1 cellular context compared by ENCODE assay signal in the genomic region with DNA sequence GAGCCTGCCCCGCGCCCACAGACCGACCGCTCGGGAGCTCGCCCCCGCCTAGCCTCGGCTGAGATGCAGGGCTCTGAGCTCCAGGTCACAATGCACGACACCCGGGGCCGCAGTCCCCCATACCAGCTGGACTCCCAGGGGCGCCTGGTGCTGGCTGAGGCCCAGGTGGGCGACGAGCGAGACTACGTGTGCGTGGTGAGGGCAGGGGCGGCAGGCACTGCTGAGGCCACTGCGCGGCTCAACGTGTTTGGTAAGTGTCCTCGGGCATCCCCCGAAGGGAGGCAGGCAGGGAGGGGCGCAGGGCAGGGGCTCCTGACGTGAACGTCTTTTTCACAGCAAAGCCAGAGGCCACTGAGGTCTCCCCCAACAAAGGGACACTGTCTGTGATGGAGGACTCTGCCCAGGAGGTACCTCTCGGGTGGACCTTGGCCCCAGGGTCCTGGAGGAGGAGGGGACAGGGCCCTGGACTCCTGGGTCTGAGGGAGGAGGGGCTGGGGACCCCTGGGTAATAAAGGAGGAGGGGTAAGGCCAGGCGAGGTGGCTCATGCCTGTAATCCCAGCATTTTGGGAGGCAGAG.
A peak's percentile ranks its signal among the peaks of the same experiment; 100 is the strongest.
TF ChIP-seq lines count a peak whose summit lies in the region.

No MANE protein-coding gene starts in this region.

TF ChIP-seq in HepG2, 621 proteins besides CTCF, POLR2A, EP300 and RAD21 (continued from another document and continues in another):
- TF ChIP-seq, protein P1, sequence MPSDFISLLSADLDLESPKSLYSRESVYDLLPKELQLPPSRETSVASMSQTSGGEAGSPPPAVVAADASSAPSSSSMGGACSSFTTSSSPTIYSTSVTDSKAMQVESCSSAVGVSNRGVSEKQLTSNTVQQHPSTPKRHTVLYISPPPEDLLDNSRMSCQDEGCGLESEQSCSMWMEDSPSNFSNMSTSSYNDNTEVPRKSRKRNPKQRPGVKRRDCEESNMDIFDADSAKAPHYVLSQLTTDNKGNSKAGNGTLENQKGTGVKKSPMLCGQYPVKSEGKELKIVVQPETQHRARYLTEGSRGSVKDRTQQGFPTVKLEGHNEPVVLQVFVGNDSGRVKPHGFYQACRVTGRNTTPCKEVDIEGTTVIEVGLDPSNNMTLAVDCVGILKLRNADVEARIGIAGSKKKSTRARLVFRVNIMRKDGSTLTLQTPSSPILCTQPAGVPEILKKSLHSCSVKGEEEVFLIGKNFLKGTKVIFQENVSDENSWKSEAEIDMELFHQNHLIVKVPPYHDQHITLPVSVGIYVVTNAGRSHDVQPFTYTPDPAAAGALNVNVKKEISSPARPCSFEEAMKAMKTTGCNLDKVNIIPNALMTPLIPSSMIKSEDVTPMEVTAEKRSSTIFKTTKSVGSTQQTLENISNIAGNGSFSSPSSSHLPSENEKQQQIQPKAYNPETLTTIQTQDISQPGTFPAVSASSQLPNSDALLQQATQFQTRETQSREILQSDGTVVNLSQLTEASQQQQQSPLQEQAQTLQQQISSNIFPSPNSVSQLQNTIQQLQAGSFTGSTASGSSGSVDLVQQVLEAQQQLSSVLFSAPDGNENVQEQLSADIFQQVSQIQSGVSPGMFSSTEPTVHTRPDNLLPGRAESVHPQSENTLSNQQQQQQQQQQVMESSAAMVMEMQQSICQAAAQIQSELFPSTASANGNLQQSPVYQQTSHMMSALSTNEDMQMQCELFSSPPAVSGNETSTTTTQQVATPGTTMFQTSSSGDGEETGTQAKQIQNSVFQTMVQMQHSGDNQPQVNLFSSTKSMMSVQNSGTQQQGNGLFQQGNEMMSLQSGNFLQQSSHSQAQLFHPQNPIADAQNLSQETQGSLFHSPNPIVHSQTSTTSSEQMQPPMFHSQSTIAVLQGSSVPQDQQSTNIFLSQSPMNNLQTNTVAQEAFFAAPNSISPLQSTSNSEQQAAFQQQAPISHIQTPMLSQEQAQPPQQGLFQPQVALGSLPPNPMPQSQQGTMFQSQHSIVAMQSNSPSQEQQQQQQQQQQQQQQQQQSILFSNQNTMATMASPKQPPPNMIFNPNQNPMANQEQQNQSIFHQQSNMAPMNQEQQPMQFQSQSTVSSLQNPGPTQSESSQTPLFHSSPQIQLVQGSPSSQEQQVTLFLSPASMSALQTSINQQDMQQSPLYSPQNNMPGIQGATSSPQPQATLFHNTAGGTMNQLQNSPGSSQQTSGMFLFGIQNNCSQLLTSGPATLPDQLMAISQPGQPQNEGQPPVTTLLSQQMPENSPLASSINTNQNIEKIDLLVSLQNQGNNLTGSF (CRISPR knock-in tag; IDR thresholded peaks at IDR 0.05): no peak
- TF ChIP-seq CHD4 (IDR thresholded peaks at IDR 0.05; ENCODE audit: borderline replicate concordance, low read length): no peak
- TF ChIP-seq SMARCE1 (IDR thresholded peaks at IDR 0.05; ENCODE audit: borderline replicate concordance): no peak
- TF ChIP-seq, protein P2, sequence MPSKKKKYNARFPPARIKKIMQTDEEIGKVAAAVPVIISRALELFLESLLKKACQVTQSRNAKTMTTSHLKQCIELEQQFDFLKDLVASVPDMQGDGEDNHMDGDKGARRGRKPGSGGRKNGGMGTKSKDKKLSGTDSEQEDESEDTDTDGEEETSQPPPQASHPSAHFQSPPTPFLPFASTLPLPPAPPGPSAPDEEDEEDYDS (CRISPR knock-in tag; IDR thresholded peaks at IDR 0.05): no peak
- TF ChIP-seq ZNF335 (CRISPR knock-in tag; IDR thresholded peaks at IDR 0.05): no peak
- TF ChIP-seq, protein P3, sequence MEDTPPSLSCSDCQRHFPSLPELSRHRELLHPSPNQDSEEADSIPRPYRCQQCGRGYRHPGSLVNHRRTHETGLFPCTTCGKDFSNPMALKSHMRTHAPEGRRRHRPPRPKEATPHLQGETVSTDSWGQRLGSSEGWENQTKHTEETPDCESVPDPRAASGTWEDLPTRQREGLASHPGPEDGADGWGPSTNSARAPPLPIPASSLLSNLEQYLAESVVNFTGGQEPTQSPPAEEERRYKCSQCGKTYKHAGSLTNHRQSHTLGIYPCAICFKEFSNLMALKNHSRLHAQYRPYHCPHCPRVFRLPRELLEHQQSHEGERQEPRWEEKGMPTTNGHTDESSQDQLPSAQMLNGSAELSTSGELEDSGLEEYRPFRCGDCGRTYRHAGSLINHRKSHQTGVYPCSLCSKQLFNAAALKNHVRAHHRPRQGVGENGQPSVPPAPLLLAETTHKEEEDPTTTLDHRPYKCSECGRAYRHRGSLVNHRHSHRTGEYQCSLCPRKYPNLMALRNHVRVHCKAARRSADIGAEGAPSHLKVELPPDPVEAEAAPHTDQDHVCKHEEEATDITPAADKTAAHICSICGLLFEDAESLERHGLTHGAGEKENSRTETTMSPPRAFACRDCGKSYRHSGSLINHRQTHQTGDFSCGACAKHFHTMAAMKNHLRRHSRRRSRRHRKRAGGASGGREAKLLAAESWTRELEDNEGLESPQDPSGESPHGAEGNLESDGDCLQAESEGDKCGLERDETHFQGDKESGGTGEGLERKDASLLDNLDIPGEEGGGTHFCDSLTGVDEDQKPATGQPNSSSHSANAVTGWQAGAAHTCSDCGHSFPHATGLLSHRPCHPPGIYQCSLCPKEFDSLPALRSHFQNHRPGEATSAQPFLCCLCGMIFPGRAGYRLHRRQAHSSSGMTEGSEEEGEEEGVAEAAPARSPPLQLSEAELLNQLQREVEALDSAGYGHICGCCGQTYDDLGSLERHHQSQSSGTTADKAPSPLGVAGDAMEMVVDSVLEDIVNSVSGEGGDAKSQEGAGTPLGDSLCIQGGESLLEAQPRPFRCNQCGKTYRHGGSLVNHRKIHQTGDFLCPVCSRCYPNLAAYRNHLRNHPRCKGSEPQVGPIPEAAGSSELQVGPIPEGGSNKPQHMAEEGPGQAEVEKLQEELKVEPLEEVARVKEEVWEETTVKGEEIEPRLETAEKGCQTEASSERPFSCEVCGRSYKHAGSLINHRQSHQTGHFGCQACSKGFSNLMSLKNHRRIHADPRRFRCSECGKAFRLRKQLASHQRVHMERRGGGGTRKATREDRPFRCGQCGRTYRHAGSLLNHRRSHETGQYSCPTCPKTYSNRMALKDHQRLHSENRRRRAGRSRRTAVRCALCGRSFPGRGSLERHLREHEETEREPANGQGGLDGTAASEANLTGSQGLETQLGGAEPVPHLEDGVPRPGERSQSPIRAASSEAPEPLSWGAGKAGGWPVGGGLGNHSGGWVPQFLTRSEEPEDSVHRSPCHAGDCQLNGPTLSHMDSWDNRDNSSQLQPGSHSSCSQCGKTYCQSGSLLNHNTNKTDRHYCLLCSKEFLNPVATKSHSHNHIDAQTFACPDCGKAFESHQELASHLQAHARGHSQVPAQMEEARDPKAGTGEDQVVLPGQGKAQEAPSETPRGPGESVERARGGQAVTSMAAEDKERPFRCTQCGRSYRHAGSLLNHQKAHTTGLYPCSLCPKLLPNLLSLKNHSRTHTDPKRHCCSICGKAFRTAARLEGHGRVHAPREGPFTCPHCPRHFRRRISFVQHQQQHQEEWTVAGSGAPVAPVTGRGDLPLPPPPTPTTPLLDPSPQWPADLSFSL (CRISPR knock-in tag; IDR thresholded peaks at IDR 0.05): no peak
- TF ChIP-seq GATAD2A (CRISPR knock-in tag; IDR thresholded peaks at IDR 0.05): peak; percentile 93
- TF ChIP-seq, protein P4, sequence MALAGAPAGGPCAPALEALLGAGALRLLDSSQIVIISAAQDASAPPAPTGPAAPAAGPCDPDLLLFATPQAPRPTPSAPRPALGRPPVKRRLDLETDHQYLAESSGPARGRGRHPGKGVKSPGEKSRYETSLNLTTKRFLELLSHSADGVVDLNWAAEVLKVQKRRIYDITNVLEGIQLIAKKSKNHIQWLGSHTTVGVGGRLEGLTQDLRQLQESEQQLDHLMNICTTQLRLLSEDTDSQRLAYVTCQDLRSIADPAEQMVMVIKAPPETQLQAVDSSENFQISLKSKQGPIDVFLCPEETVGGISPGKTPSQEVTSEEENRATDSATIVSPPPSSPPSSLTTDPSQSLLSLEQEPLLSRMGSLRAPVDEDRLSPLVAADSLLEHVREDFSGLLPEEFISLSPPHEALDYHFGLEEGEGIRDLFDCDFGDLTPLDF (CRISPR knock-in tag; IDR thresholded peaks at IDR 0.05): no peak
- TF ChIP-seq KMT2B (CRISPR knock-in tag; IDR thresholded peaks at IDR 0.05): no peak
- TF ChIP-seq ZNF232 (CRISPR knock-in tag; IDR thresholded peaks at IDR 0.05; ENCODE audit: borderline replicate concordance): no peak
- TF ChIP-seq, protein P5, sequence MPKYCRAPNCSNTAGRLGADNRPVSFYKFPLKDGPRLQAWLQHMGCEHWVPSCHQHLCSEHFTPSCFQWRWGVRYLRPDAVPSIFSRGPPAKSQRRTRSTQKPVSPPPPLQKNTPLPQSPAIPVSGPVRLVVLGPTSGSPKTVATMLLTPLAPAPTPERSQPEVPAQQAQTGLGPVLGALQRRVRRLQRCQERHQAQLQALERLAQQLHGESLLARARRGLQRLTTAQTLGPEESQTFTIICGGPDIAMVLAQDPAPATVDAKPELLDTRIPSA (CRISPR knock-in tag; IDR thresholded peaks at IDR 0.05; ENCODE audit: borderline replicate concordance): no peak
- no peak; the same call in 1 of the 2 replicates for TF ChIP-seq ZC3H13 (CRISPR knock-in tag; IDR thresholded peaks at IDR 0.05)
- no peak for TF ChIP-seq ZNF792 (CRISPR knock-in tag; IDR thresholded peaks at IDR 0.05)
- no peak for TF ChIP-seq NFE2L2 (IDR thresholded peaks at IDR 0.05; ENCODE audit: low read length)
- no peak for TF ChIP-seq SNRNP70 (IDR thresholded peaks at IDR 0.05; ENCODE audit: low read depth, low read length)
- TF ChIP-seq ZNF703 (CRISPR knock-in tag; IDR thresholded peaks at IDR 0.05; ENCODE audit: borderline replicate concordance): no peak
- TF ChIP-seq, protein P6, sequence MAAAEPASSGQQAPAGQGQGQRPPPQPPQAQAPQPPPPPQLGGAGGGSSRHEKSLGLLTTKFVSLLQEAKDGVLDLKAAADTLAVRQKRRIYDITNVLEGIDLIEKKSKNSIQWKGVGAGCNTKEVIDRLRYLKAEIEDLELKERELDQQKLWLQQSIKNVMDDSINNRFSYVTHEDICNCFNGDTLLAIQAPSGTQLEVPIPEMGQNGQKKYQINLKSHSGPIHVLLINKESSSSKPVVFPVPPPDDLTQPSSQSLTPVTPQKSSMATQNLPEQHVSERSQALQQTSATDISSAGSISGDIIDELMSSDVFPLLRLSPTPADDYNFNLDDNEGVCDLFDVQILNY (CRISPR knock-in tag; conservative IDR thresholded peaks at IDR 0.05): no peak
- no peak for TF ChIP-seq BRCA1 (CRISPR knock-in tag; IDR thresholded peaks at IDR 0.05)
- TF ChIP-seq ELF1 (CRISPR knock-in tag; IDR thresholded peaks at IDR 0.05): no peak
- TF ChIP-seq NFYC (CRISPR knock-in tag; IDR thresholded peaks at IDR 0.05): no peak
- TF ChIP-seq ZSCAN12 (CRISPR knock-in tag; IDR thresholded peaks at IDR 0.05): no peak
- no peak for TF ChIP-seq KDM4B (CRISPR knock-in tag; IDR thresholded peaks at IDR 0.05)
- TF ChIP-seq ATF7 (IDR thresholded peaks at IDR 0.05): no peak
- TF ChIP-seq ATF7 (CRISPR knock-in tag; IDR thresholded peaks at IDR 0.05): no peak
- TF ChIP-seq KLF9 (CRISPR knock-in tag; IDR thresholded peaks at IDR 0.05; ENCODE audit: low read depth): no peak
- TF ChIP-seq, protein P7, sequence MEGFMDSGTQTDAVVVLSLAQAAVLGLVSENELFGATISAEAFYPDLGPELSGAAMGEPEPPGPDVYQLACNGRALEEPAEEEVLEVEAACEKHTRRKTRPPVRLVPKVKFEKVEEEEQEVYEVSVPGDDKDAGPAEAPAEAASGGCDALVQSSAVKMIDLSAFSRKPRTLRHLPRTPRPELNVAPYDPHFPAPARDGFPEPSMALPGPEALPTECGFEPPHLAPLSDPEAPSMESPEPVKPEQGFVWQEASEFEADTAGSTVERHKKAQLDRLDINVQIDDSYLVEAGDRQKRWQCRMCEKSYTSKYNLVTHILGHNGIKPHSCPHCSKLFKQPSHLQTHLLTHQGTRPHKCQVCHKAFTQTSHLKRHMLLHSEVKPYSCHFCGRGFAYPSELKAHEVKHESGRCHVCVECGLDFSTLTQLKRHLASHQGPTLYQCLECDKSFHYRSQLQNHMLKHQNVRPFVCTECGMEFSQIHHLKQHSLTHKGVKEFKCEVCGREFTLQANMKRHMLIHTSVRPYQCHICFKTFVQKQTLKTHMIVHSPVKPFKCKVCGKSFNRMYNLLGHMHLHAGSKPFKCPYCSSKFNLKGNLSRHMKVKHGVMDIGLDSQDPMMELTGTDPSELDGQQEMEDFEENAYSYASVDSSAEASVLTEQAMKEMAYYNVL (CRISPR knock-in tag; IDR thresholded peaks at IDR 0.05; ENCODE audit: borderline replicate concordance): 0 out of 2 replicates have a peak, but pooled peaks have one; percentile 44
- TF ChIP-seq, protein P8, sequence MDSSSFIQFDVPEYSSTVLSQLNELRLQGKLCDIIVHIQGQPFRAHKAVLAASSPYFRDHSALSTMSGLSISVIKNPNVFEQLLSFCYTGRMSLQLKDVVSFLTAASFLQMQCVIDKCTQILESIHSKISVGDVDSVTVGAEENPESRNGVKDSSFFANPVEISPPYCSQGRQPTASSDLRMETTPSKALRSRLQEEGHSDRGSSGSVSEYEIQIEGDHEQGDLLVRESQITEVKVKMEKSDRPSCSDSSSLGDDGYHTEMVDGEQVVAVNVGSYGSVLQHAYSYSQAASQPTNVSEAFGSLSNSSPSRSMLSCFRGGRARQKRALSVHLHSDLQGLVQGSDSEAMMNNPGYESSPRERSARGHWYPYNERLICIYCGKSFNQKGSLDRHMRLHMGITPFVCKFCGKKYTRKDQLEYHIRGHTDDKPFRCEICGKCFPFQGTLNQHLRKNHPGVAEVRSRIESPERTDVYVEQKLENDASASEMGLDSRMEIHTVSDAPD (CRISPR knock-in tag; IDR thresholded peaks at IDR 0.05): peak; percentile 38; the same call in 1 of the 2 replicates
- peak; percentile 76 for TF ChIP-seq NR2F6 (IDR thresholded peaks at IDR 0.05)
- peak; percentile 80 for TF ChIP-seq NR2F6 (CRISPR knock-in tag; IDR thresholded peaks at IDR 0.05)
- TF ChIP-seq, protein P9, sequence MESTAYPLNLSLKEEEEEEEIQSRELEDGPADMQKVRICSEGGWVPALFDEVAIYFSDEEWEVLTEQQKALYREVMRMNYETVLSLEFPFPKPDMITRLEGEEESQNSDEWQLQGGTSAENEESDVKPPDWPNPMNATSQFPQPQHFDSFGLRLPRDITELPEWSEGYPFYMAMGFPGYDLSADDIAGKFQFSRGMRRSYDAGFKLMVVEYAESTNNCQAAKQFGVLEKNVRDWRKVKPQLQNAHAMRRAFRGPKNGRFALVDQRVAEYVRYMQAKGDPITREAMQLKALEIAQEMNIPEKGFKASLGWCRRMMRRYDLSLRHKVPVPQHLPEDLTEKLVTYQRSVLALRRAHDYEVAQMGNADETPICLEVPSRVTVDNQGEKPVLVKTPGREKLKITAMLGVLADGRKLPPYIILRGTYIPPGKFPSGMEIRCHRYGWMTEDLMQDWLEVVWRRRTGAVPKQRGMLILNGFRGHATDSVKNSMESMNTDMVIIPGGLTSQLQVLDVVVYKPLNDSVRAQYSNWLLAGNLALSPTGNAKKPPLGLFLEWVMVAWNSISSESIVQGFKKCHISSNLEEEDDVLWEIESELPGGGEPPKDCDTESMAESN (CRISPR knock-in tag; conservative IDR thresholded peaks at IDR 0.05): no peak
- no peak for TF ChIP-seq ZNF720 (CRISPR knock-in tag; IDR thresholded peaks at IDR 0.05)
- no peak for TF ChIP-seq REXO4 (CRISPR knock-in tag; IDR thresholded peaks at IDR 0.05; ENCODE audit: borderline replicate concordance)
- TF ChIP-seq, protein P10, sequence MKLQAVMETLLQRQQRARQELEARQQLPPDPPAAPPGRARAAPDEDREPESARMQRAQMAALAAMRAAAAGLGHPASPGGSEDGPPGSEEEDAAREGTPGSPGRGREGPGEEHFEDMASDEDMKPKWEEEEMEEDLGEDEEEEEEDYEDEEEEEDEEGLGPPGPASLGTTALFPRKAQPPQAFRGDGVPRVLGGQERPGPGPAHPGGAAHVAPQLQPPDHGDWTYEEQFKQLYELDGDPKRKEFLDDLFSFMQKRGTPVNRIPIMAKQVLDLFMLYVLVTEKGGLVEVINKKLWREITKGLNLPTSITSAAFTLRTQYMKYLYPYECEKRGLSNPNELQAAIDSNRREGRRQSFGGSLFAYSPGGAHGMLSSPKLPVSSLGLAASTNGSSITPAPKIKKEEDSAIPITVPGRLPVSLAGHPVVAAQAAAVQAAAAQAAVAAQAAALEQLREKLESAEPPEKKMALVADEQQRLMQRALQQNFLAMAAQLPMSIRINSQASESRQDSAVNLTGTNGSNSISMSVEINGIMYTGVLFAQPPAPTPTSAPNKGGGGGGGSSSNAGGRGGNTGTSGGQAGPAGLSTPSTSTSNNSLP (IDR thresholded peaks at IDR 0.05; ENCODE audit: low read depth, low read length): no peak
- TF ChIP-seq ZNF260 (CRISPR knock-in tag; IDR thresholded peaks at IDR 0.05; ENCODE audit: borderline replicate concordance, low read depth): no peak
